ENCODE assay signal across 29 cellular contexts in the genomic region with DNA sequence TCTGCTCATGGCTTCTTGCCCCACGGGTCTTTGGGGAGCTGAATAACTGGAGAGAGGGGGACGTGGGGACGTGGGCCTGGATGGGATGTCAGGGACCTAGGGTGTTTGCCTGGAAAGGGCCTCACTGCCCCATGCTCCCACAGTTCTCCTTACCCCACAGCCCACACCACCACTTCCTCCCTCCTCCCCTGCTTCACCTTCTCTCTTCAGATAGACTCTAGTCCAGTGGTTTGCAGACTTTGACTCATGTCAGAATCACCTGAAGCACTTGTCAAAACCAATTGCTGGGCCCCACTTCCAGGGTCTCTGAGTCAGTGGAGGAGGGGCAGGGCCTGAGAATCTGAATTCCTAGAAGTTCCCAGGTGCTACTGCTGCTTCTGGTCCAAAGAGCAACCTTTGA.
DNase-seq lines count a peak whose midpoint lies in the region; ATAC-seq, FAIRE-seq and TF ChIP-seq lines count a peak whose summit lies in the region.
"Had no signal": no experiment of that assay in that cellular context is flagged by ENCODE, and none has a peak within 500 bp of the region (broad histone marks: within the 10 kb centered on the region; RNA-seq: fewer than 3 reads in every experiment).

No MANE protein-coding gene starts in this region.

- no peak for ATAC-seq in PC-3
- ATAC-seq: A549, left ventricle myocardium superior, sciatic nerve, SK-N-SH treated with all-trans-retinoic acid at 6 μM for 48 hours had no signal

- H3K9me3 ChIP-seq in PC-3 (ENCODE audit: low read length) = no peaks in the 10 kb centered on the region
- H3K9me3 ChIP-seq: A549 had no signal

- H3K36me3 ChIP-seq in PC-3 (ENCODE audit: low read depth, low read length) = no peaks in the 10 kb centered on the region

- intact Hi-C loops in activated CD4-positive, alpha-beta memory T cell treated with anti-CD3 and anti-CD28 coated beads for 36 hours (cut with micrococcal nuclease) = no loop called here
- intact Hi-C loops in PC-3 (cut with micrococcal nuclease) (no loop called here), lower leg skin (cut with DNase I; ENCODE audit: low total_unique reads) (no loop called here)

- TF ChIP-seq CTCF in PC-3 (conservative IDR thresholded peaks at IDR 0.05; ENCODE audit: low read depth, low read length) (no peak), D721Med (IDR thresholded peaks at IDR 0.05; ENCODE audit: insufficient read depth, missing control alignments) (no peak), lower leg skin (IDR thresholded peaks at IDR 0.05) (no peak)

- H3K27ac ChIP-seq in PC-3 (ENCODE audit: low read length) = no peak overlapping the region
- H3K27ac ChIP-seq: A549 had no signal

- H3K9ac ChIP-seq in PC-3 (ENCODE audit: low read length) = no peak overlapping the region

- H3K9me2 ChIP-seq in PC-3 (replicated peaks; ENCODE audit: low read length) = no peaks in the 10 kb centered on the region

- H3K27me3 ChIP-seq in PC-3 (ENCODE audit: low read length) = peaks cover 77% of the 10 kb centered on the region

- H3K27ac Mint-ChIP-seq in activated CD4-positive, alpha-beta memory T cell treated with anti-CD3 and anti-CD28 coated beads for 36 hours = no peak overlapping the region
- no peak overlapping the region for H3K27ac Mint-ChIP-seq in activated CD4-positive, alpha-beta memory T cell treated with anti-CD3 and anti-CD28 coated beads, Interleukin-2, amount 10 ng/mL, durations not matched to agents 7 days and 5 days
- H3K27ac Mint-ChIP-seq: activated T-helper 1 cell treated with anti-CD3 and anti-CD28 coated beads, Interleukin-12 subunit alpha, Interleukin-12 subunit beta, Interleukin-2, Interleukin-4 antibody, amounts not matched to agents 30 ng/mL and 10 ng/mL and 1 ng/mL, durations not matched to agents 14 hours and 24 hours and 36 hours; progenitor cell of endocrine pancreas had no signal

- no peak overlapping the region for H3K4me2 ChIP-seq in PC-3 (ENCODE audit: low read length)
- H3K4me2 ChIP-seq: A549 had no signal

- BruUV-seq in PC-3 (replicated peaks; lab: Mats Ljungman, UMichigan) = no TSS peak

- no peaks in the 10 kb centered on the region for H3K9me3 Mint-ChIP-seq in activated CD4-positive, alpha-beta memory T cell treated with anti-CD3 and anti-CD28 coated beads for 36 hours
- no peaks in the 10 kb centered on the region for H3K9me3 Mint-ChIP-seq in activated CD4-positive, alpha-beta memory T cell treated with anti-CD3 and anti-CD28 coated beads, Interleukin-2, amount 10 ng/mL, durations not matched to agents 7 days and 5 days
- H3K9me3 Mint-ChIP-seq: activated T-helper 1 cell treated with anti-CD3 and anti-CD28 coated beads, Interleukin-12 subunit alpha, Interleukin-12 subunit beta, Interleukin-2, Interleukin-4 antibody, amounts not matched to agents 30 ng/mL and 10 ng/mL and 1 ng/mL, durations not matched to agents 14 hours and 24 hours and 36 hours; central memory CD8-positive, alpha-beta T cell had no signal

- H3K4me3 ChIP-seq in PC-3 (ENCODE audit: low read length) (no peak overlapping the region), lower leg skin (ENCODE audit: low read depth, poor library complexity, severe bottlenecking) (no peak overlapping the region)
- H3K4me3 ChIP-seq: A549 had no signal

- CTCF ChIA-PET in activated CD4-positive, alpha-beta memory T cell treated with anti-CD3 and anti-CD28 coated beads for 36 hours (lab: Charles Lee) = interaction anchor here (0.7 kb wide), 1 partner anchor 57 kb away, joined by 4 read pairs; no protein-coding TSS in a partner anchor
- CTCF ChIA-PET in activated CD4-positive, alpha-beta memory T cell treated with anti-CD3 and anti-CD28 coated beads, Interleukin-2, amount 10 ng/mL, durations not matched to agents 7 days and 5 days (lab: Charles Lee) = no interaction called here
- CTCF ChIA-PET in PC-3 (lab: Charles Lee) = no interaction called here

- no peak overlapping the region for H2AFZ ChIP-seq in PC-3 (ENCODE audit: low read length)

- DNase-seq in activated CD4-positive, alpha-beta memory T cell treated with anti-CD3 and anti-CD28 coated beads for 36 hours = peak; percentile 11
- DNase-seq in activated CD4-positive, alpha-beta memory T cell treated with anti-CD3 and anti-CD28 coated beads, Interleukin-2, amount 10 ng/mL, durations not matched to agents 7 days and 5 days = no peak
- DNase-seq in PC-3 (peak; percentile 55), amniotic epithelial cell (ENCODE audit: low read depth) (peak; percentile 42), D721Med (ENCODE audit: insufficient read length, low spot score) (no peak), putamen (ENCODE audit: low spot score) (no peak), lower leg skin (ENCODE audit: low spot score in 2 of 2) (no peak)
- DNase-seq in stimulated activated CD8-positive, alpha-beta memory T cell treated with anti-CD3 and anti-CD28 coated beads, Interleukin-4, amount 100 ng/mL, for 48 hours = peak; percentile 25
- DNase-seq: activated CD4-positive, alpha-beta T cell treated with anti-CD3 and anti-CD28 coated beads for 48 hours; erythroblast; glutamatergic neuron; Karpas-422; left ventricle myocardium superior; MV-4-11; naive B cell; NCI-H146; NCI-H345; NCI-H69; nucleus accumbens; Right ventricle myocardium superior; stimulated activated CD4-positive, alpha-beta T cell treated with anti-CD3 and anti-CD28 coated beads, Interleukin-12 subunit alpha, Interleukin-12 subunit beta, amount 100 ng/mL, for 4 hours; stimulated activated CD4-positive, alpha-beta T cell treated with anti-CD3 and anti-CD28 coated beads, Interleukin-2, amount 100 ng/mL, for 48 hours had no signal

- H4K20me1 ChIP-seq in PC-3 (ENCODE audit: low read length) = no peaks in the 10 kb centered on the region

- 93% methylated on average over 3 of the region's 3 CpGs for WGBS in lower leg skin, 2 donors

- H3F3A ChIP-seq in PC-3 (ENCODE audit: low read length, unreplicated experiment) = no peaks in the 10 kb centered on the region

- FAIRE-seq in D721Med (lab: Jason Lieb, UNC) = no peak
- FAIRE-seq: A549, islet of Langerhans had no signal

- H3K4me1 Mint-ChIP-seq in activated CD4-positive, alpha-beta memory T cell treated with anti-CD3 and anti-CD28 coated beads for 36 hours (ENCODE audit: low read depth) = peaks cover 11% of the 10 kb centered on the region
- H3K4me1 Mint-ChIP-seq in activated CD4-positive, alpha-beta memory T cell treated with anti-CD3 and anti-CD28 coated beads, Interleukin-2, amount 10 ng/mL, durations not matched to agents 7 days and 5 days = peaks cover 23% of the 10 kb centered on the region
- H3K4me1 Mint-ChIP-seq: central memory CD8-positive, alpha-beta T cell; naive B cell had no signal

- H3K4me1 ChIP-seq in PC-3 (ENCODE audit: insufficient read depth, low read length) = no peaks in the 10 kb centered on the region
- H3K4me1 ChIP-seq: A549 had no signal

- no peaks in the 10 kb centered on the region for H3K79me2 ChIP-seq in PC-3 (ENCODE audit: low read length)

- no peaks in the 10 kb centered on the region for H3K36me3 Mint-ChIP-seq in activated CD4-positive, alpha-beta memory T cell treated with anti-CD3 and anti-CD28 coated beads for 36 hours
- no peaks in the 10 kb centered on the region for H3K36me3 Mint-ChIP-seq in activated CD4-positive, alpha-beta memory T cell treated with anti-CD3 and anti-CD28 coated beads, Interleukin-2, amount 10 ng/mL, durations not matched to agents 7 days and 5 days (ENCODE audit: low read depth)
- H3K36me3 Mint-ChIP-seq: naive B cell had no signal

- TF ChIP-seq POLR2A in lower leg skin (IDR thresholded peaks at IDR 0.05) = no peak

- POLR2A ChIA-PET in activated CD4-positive, alpha-beta memory T cell treated with anti-CD3 and anti-CD28 coated beads for 36 hours (lab: Charles Lee) = no interaction called here
- POLR2A ChIA-PET in activated CD4-positive, alpha-beta memory T cell treated with anti-CD3 and anti-CD28 coated beads, Interleukin-2, amount 10 ng/mL, durations not matched to agents 7 days and 5 days (lab: Charles Lee) = no interaction called here
- POLR2A ChIA-PET in PC-3 (lab: Charles Lee; ENCODE audit: unreplicated experiment) = no interaction called here

- no peak overlapping the region for H3K4me3 Mint-ChIP-seq in activated CD4-positive, alpha-beta memory T cell treated with anti-CD3 and anti-CD28 coated beads for 36 hours
- no peak overlapping the region for H3K4me3 Mint-ChIP-seq in activated CD4-positive, alpha-beta memory T cell treated with anti-CD3 and anti-CD28 coated beads, Interleukin-2, amount 10 ng/mL, durations not matched to agents 7 days and 5 days
- H3K4me3 Mint-ChIP-seq: activated T-helper 1 cell treated with anti-CD3 and anti-CD28 coated beads, Interleukin-12 subunit alpha, Interleukin-12 subunit beta, Interleukin-2, Interleukin-4 antibody, amounts not matched to agents 30 ng/mL and 10 ng/mL and 1 ng/mL, durations not matched to agents 14 hours and 24 hours and 36 hours; central memory CD8-positive, alpha-beta T cell; naive B cell had no signal

- H3K27me3 Mint-ChIP-seq in activated CD4-positive, alpha-beta memory T cell treated with anti-CD3 and anti-CD28 coated beads for 36 hours = no peaks in the 10 kb centered on the region
- H3K27me3 Mint-ChIP-seq in activated CD4-positive, alpha-beta memory T cell treated with anti-CD3 and anti-CD28 coated beads, Interleukin-2, amount 10 ng/mL, durations not matched to agents 7 days and 5 days = no peaks in the 10 kb centered on the region

Comparison
In these comparisons a context has a peak if more than half of its experiments do, and no peak if none do; other contexts are left out.
1. DNase-seq: peak in activated CD4-positive, alpha-beta memory T cell treated with anti-CD3 and anti-CD28 coated beads for 36 hours (single experiment), PC-3 (single experiment), amniotic epithelial cell (single experiment) and stimulated activated CD8-positive, alpha-beta memory T cell treated with anti-CD3 and anti-CD28 coated beads, Interleukin-4, amount 100 ng/mL, for 48 hours (single experiment); none in activated CD4-positive, alpha-beta memory T cell treated with anti-CD3 and anti-CD28 coated beads, Interleukin-2, amount 10 ng/mL, durations not matched to agents 7 days and 5 days (single experiment), D721Med (single experiment), putamen (single experiment) and lower leg skin (0 of 2).